Comparison of ENCODE assay signal across 8 cellular contexts in the genomic region with DNA sequence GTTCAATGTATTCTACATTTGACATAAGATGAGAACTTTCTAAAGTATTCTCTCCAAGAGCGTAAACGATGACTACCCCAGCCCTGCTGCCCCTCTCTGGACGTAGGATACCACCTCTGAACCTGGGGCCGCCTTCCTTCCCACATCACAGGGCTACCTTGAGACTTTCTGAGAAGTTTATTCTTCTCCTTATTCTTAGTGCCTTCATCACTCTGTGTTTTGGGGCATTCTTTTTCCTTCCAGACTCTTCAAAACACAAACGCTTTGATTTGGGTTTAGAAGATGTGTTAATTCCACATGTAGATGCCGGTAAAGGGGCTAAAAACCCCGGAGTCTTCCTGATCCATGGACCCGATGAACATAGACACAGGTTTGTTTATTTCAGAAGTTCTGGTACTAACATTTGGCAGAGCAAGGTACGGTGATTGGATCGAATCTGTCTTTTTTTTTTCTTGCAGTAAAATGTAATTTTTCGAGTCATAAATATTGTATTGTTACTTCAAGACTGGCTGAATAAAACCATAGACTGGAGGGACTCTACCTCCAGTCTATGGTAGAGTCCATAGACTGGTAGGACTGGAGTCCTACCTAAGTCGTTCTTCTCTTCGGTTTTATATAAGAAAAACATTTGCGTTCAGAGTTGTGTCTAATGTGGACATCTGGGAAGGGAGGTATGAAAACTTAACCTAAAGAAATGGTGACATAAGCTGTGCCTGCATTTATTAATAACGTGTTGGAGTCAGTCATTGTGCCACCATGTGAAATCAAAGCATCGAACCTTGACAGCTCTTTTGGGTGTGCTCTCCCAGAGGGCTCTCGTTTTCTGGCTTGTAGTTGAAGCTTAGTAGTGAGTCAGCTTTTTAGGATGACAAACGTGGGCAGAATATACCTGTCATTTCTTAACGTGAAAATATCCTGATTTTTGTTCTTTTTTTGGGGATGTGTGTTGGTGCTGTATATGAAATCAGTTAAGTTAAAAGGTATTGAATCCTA. TPM values are rescaled to one million over a fixed set of nuclear protein-coding genes. Genes with fewer than 3 reads are reported as not detected.
A peak's percentile ranks its signal among the peaks of the same experiment; 100 is the strongest.
DNase-seq lines count a peak whose midpoint lies in the region; ATAC-seq and TF ChIP-seq lines count a peak whose summit lies in the region.

No MANE protein-coding gene starts in this region.

- no peaks in the 10 kb centered on the region for H3K9me3 Mint-ChIP-seq in activated T-cell treated with anti-CD3 and anti-CD28 coated beads, Interleukin-2, amount 50 U/mL, for 4 hours
- no peaks in the 10 kb centered on the region for H3K9me3 Mint-ChIP-seq in activated CD4-positive, alpha-beta memory T cell treated with anti-CD3 and anti-CD28 coated beads for 36 hours

- POLR2A ChIA-PET in activated CD4-positive, alpha-beta memory T cell treated with anti-CD3 and anti-CD28 coated beads for 36 hours (lab: Charles Lee), result interaction anchor here (0.7 kb wide), 1 partner anchor 257 kb away, joined by 3 read pairs; no protein-coding TSS in a partner anchor

- CTCF ChIA-PET in activated CD4-positive, alpha-beta memory T cell treated with anti-CD3 and anti-CD28 coated beads for 36 hours (lab: Charles Lee), result interaction anchor here (0.6 to 1.5 kb wide), 3 partner anchors 386 to 835 kb away, joined by 3 to 8 read pairs (median 3); no protein-coding TSS in a partner anchor

- H3K27ac ChIP-seq in HL-60 (replicated peaks) (no peak overlapping the region), right cardiac atrium (ENCODE audit: low read length) (peak overlapping the region; percentile 32)

- peaks cover 64% of the 10 kb centered on the region for H3K4me1 Mint-ChIP-seq in activated T-cell treated with anti-CD3 and anti-CD28 coated beads, Interleukin-2, amount 50 U/mL, for 4 hours (ENCODE audit: low read depth)
- peaks cover 49% of the 10 kb centered on the region for H3K4me1 Mint-ChIP-seq in activated CD4-positive, alpha-beta memory T cell treated with anti-CD3 and anti-CD28 coated beads for 36 hours (ENCODE audit: low read depth)

- no peaks in the 10 kb centered on the region for H3K9me3 ChIP-seq in right cardiac atrium (ENCODE audit: control insufficient read depth, low read length)

- no peaks in the 10 kb centered on the region for H3K27me3 Mint-ChIP-seq in activated T-cell treated with anti-CD3 and anti-CD28 coated beads, Interleukin-2, amount 50 U/mL, for 4 hours (ENCODE audit: low read depth)
- H3K27me3 Mint-ChIP-seq in activated CD4-positive, alpha-beta memory T cell treated with anti-CD3 and anti-CD28 coated beads for 36 hours, result no peaks in the 10 kb centered on the region

- no peak for TF ChIP-seq CTCF in HL-60 (IDR thresholded peaks at IDR 0.05; ENCODE audit: insufficient read depth, low read length)

- 8% methylated on average over 19 of the region's 19 CpGs for WGBS in right cardiac atrium

- H3K4me3 Mint-ChIP-seq in activated T-cell treated with anti-CD3 and anti-CD28 coated beads, Interleukin-2, amount 50 U/mL, for 4 hours, result peak overlapping the region; percentile 95
- peak overlapping the region; percentile 81 for H3K4me3 Mint-ChIP-seq in activated CD4-positive, alpha-beta memory T cell treated with anti-CD3 and anti-CD28 coated beads for 36 hours

- H3K27me3 ChIP-seq in HL-60 (ENCODE audit: insufficient read depth, poor library complexity, severe bottlenecking) (no peaks in the 10 kb centered on the region), right cardiac atrium (ENCODE audit: control insufficient read depth, insufficient read depth) (no peaks in the 10 kb centered on the region)

- intact Hi-C loops in activated CD4-positive, alpha-beta memory T cell treated with anti-CD3 and anti-CD28 coated beads for 36 hours (cut with micrococcal nuclease), result loop anchor here (2.0 to 10.0 kb wide), 10 partner anchors 44 to 994 kb away; a partner anchor contains a TSS
- intact Hi-C loops in right cardiac atrium (cut with DNase I), result loop anchor here in 1 of 4 donors (10.0 kb wide), 1 partner anchor 244 kb away; a partner anchor contains a TSS

- DNase-seq in activated T-cell treated with anti-CD3 and anti-CD28 coated beads, Interleukin-2, amount 50 U/mL, for 4 hours, result no peak
- no peak for DNase-seq in activated T-cell treated with anti-CD3 and anti-CD28 coated beads, Interleukin-2, amount 50 U/mL, for 48 hours
- DNase-seq in HL-60 (ENCODE audit: low read depth in 1 of 2, low spot score in 1 of 2) (no peak), right cardiac atrium (no peak), skeletal muscle cell (ENCODE audit: low read depth) (no peak), SHP77 treated with DMSO at 0.1 percent for 48 hours (lab: John Stamatoyannopoulos, UW) (no peak), middle frontal gyrus (ENCODE audit: extremely low spot score, low spot score) (no peak)
- DNase-seq in activated CD4-positive, alpha-beta memory T cell treated with anti-CD3 and anti-CD28 coated beads for 36 hours, result peak; percentile 39

- ATAC-seq in activated T-cell treated with anti-CD3 and anti-CD28 coated beads, Interleukin-2, amount 50 U/mL, for 4 hours, result peak in 1 of 2 donors; percentile 14
- ATAC-seq in right cardiac atrium, result no peak

- H3K4me1 ChIP-seq in right cardiac atrium (ENCODE audit: control insufficient read depth, insufficient read depth, low read length), result peaks cover 9% of the 10 kb centered on the region

- peak overlapping the region; percentile 94 for H3K4me3 ChIP-seq in HL-60 (replicated peaks; ENCODE audit: insufficient read depth, low read length)
- H3K4me3 ChIP-seq in right cardiac atrium (ENCODE audit: low read length), result peak overlapping the region; percentile 75
- peak overlapping the region; percentile 79 for H3K4me3 ChIP-seq in skeletal muscle cell (ENCODE audit: low read depth, low read length)

- H3K27ac Mint-ChIP-seq in activated CD4-positive, alpha-beta memory T cell treated with anti-CD3 and anti-CD28 coated beads for 36 hours, result peak overlapping the region; percentile 28

- peaks cover 3% of the 10 kb centered on the region for H3K36me3 Mint-ChIP-seq in activated T-cell treated with anti-CD3 and anti-CD28 coated beads, Interleukin-2, amount 50 U/mL, for 4 hours (ENCODE audit: insufficient read depth)
- H3K36me3 Mint-ChIP-seq in activated CD4-positive, alpha-beta memory T cell treated with anti-CD3 and anti-CD28 coated beads for 36 hours, result peaks cover 7% of the 10 kb centered on the region

RNA-seq across cellular contexts. Expression of a gene that starts 1.2 kb away (rescaled TPM):
- total RNA-seq in activated T-cell treated with anti-CD3 and anti-CD28 coated beads, Interleukin-2, amount 50 U/mL, for 4 hours, result 10 to 100 TPM; 18.0 to 20.2 (median 18.1) TPM
- total RNA-seq in activated CD4-positive, alpha-beta memory T cell treated with anti-CD3 and anti-CD28 coated beads for 36 hours, result 10 to 100 TPM; 18.3 to 22.5 TPM
- total RNA-seq in right cardiac atrium, result 10 to 100 TPM; 38.1 to 49.0 (median 45.5) TPM
- 8.8 TPM for polyA plus RNA-seq in right cardiac atrium
